Comparison of ENCODE assay signal across 8 cellular contexts in the genomic region with DNA sequence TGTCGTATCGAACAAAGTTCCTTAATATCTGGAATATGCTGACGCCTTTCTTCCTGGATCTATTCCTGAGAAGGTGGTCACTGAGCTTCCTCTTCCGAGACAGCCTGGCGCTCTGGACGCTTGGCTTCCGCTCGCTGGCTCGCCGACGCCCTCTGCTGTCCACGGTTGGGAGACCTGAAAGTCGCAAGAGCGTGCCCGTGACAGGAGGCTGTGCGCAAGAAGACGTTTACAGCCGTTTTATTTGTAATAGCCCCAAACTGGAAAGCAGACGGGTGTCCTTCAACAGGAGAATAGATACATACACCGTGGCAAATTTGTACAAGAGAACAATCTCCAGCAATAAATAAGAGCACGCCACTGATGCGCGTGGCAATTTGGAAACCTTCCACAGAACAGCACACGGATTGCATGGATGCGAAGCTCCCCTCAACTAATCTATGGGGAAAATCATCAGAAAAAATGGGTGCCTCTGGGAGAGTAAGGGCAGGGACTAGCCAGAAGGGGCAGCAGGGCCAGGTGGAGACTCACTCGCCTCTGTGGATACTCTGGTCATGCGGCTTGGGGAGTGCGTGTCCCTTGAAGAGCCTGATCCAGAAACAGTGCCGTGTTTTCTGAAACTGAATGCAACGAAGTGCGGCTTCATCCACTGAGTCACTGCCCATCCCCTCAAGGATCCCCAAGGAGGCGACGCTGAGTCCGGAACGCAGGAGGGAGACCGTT. TPM values are rescaled to one million over a fixed set of nuclear protein-coding genes. Genes with fewer than 3 reads are reported as not detected.
A peak's percentile ranks its signal among the peaks of the same experiment; 100 is the strongest.
DNase-seq lines count a peak whose midpoint lies in the region; ATAC-seq and TF ChIP-seq lines count a peak whose summit lies in the region.

No MANE protein-coding gene starts in this region.

- peak; percentile 93 for TF ChIP-seq CTCF in cardiac fibroblast (IDR thresholded peaks at IDR 0.05; ENCODE audit: low read depth, low read length)

- ATAC-seq in activated CD4-positive, CD25-positive, alpha-beta regulatory T cell treated with anti-CD3 and anti-CD28 coated beads, Interleukin-2, amount 50 U/mL, for 24 hours, result peak; percentile 55 to 63
- ATAC-seq in GM21786 (IDR thresholded peaks at IDR 0.05; ENCODE audit: unreplicated experiment), result no peak

- peak overlapping the region; percentile 11 to 38 for H3K4me3 ChIP-seq in cardiac fibroblast (replicated peaks in 1 of 2; ENCODE audit: low read depth in 2 of 2, low read length in 2 of 2)

- DNase-seq in DMS53 treated with DMSO at 0.1 percent for 48 hours (lab: John Stamatoyannopoulos, UW; ENCODE audit: unreplicated experiment) (peak; percentile 47), H4 (ENCODE audit: low spot score) (peak; percentile 79), NCI-H2081 (lab: John Stamatoyannopoulos, UW) (peak; percentile 35 to 53), cardiac fibroblast (ENCODE audit: low read depth in 2 of 2) (peak; percentile 83), islet precursor cell (peak; percentile 87)
- DNase-seq in stimulated activated CD4-positive, alpha-beta T cell treated with anti-CD3 and anti-CD28 coated beads, Interleukin-12 subunit alpha, Interleukin-12 subunit beta, amount 100 ng/mL, for 4 hours, result peak; percentile 79

RNA-seq across cellular contexts. Expression of gene BNIP3, which starts 41.5 kb away (rescaled TPM):
- 192 and 240 TPM in 2 replicates for total RNA-seq in H4 (2014; rRNA removed; shearing (Covaris generic))

RNA-seq across cellular contexts. Expression of gene JAKMIP3, which starts 42.5 kb away (rescaled TPM):
- total RNA-seq in H4 (2014; rRNA removed; shearing (Covaris generic)), result 0.43 and 0.81 TPM in 2 replicates
